Comparison of ENCODE assay signal across 8 cellular contexts in genomic region chr9:107340920-107341632, GRCh38. TPM values are rescaled to one million over a fixed set of nuclear protein-coding genes. Genes with fewer than 3 reads are reported as not detected.
DNase-seq lines count a peak whose midpoint lies in the region; ATAC-seq and TF ChIP-seq lines count a peak whose summit lies in the region.

No MANE protein-coding gene starts in this region.

- H2AFZ ChIP-seq in H9 (ENCODE audit: low read length) = no peak overlapping the region

- H3K4me1 Mint-ChIP-seq in H9 = peaks cover 6 to 11% of the 10 kb centered on the region in 2 experiments

- no peak overlapping the region for H3K56ac ChIP-seq in H9 (ENCODE audit: insufficient read length, low read depth, low read length)

- H3K4me3 ChIP-seq in SK-N-MC (no peak overlapping the region), psoas muscle (no peak overlapping the region), aorta (ENCODE audit: low read length in 2 of 2) (no peak overlapping the region)

- H4K20me1 ChIP-seq in H9 (ENCODE audit: control insufficient read depth, insufficient read depth, insufficient read length) = no peaks in the 10 kb centered on the region

- peak overlapping the region in 1 of 3 experiments; percentile 87; a peak in 2 of 7 replicates for H3K27ac Mint-ChIP-seq in H9

- ATAC-seq in Right ventricle myocardium superior (ENCODE audit: poor library complexity) (peak; percentile 66), psoas muscle (peak; percentile 59 to 77 (median 69)), aorta (ENCODE audit: low FRiP score) (peak; percentile 55)

- TF ChIP-seq CTCF in GM10248 (IDR thresholded peaks at IDR 0.05; ENCODE audit: control extremely low read depth, extremely low read depth, low read depth, missing control alignments) (peak; percentile 92), H9 (conservative IDR thresholded peaks at IDR 0.05) (peak; percentile 96), psoas muscle (IDR thresholded peaks at IDR 0.05) (peak; percentile 90)

- H2BK5ac ChIP-seq in H9 (ENCODE audit: insufficient read length, low read length) = no peak overlapping the region

- H3K9ac ChIP-seq in H9 (ENCODE audit: extremely low read depth, insufficient read length, low read length) (no peak overlapping the region), SK-N-MC (ENCODE audit: insufficient read length) (no peak overlapping the region)

- no peak overlapping the region for H3K4me3 Mint-ChIP-seq in H9

- H4K8ac ChIP-seq in H9 (replicated peaks; ENCODE audit: insufficient read length, low read depth, low read length) = no peak overlapping the region

- DNase-seq in GM10248 (ENCODE audit: extremely low spot score) (peak; percentile 85), H9 (peak; percentile 88), LoVo (ENCODE audit: low spot score) (peak; percentile 40), SK-N-MC (ENCODE audit: low read depth, low spot score) (peak; percentile 10), Right ventricle myocardium superior (peak; percentile 87), psoas muscle (peak; percentile 81 to 89), aorta (peak; percentile 78 to 91)
- DNase-seq in activated naive CD4-positive, alpha-beta T cell treated with anti-CD3 and anti-CD28 coated beads, Interleukin-2, amount 50 U/mL, for 16 hours = peak; percentile 81

- H2AK5ac ChIP-seq in H9 (ENCODE audit: insufficient read length, low read length) = no peak overlapping the region

- H3K9me3 ChIP-seq in H9 (ENCODE audit: control insufficient read depth, low read depth, low read length) (no peaks in the 10 kb centered on the region), SK-N-MC (ENCODE audit: low read depth, low read length) (no peaks in the 10 kb centered on the region), psoas muscle (no peaks in the 10 kb centered on the region), aorta (ENCODE audit: control insufficient read depth, low read length) (no peaks in the 10 kb centered on the region)

- H3K9me3 Mint-ChIP-seq in H9 = no peaks in the 10 kb centered on the region

- peaks cover 2% of the 10 kb centered on the region; the same call in 1 of the 2 replicates for H3K4me1 ChIP-seq in H9 (ENCODE audit: insufficient read depth, low read length)
- peaks cover 29% of the 10 kb centered on the region for H3K4me1 ChIP-seq in psoas muscle
- H3K4me1 ChIP-seq in aorta (ENCODE audit: control insufficient read depth in 1 of 2, insufficient read depth in 2 of 2, low read length in 2 of 2) = no peaks in the 10 kb centered on the region

- intact Hi-C loops in Right ventricle myocardium superior (cut with DNase I) = loop anchor here (10.0 kb wide), 1 partner anchor 96 kb away; no protein-coding TSS in a partner anchor
- intact Hi-C loops in psoas muscle (cut with DNase I) = loop anchor here (2.0 to 5.0 kb wide), 3 partner anchors 104 to 204 kb away; no protein-coding TSS in a partner anchor
- intact Hi-C loops in aorta (cut with DNase I) = loop anchor here in 1 of 2 donors (2.0 kb wide), 1 partner anchor 100 kb away; no protein-coding TSS in a partner anchor

- H4K91ac ChIP-seq in H9 (ENCODE audit: insufficient read length, low read depth, low read length) = no peak overlapping the region

- H3K14ac ChIP-seq in H9 (ENCODE audit: insufficient read depth, low read length) = no peak overlapping the region

- H3K79me1 ChIP-seq in H9 (ENCODE audit: insufficient read depth, low read depth, low read length, poor library complexity, severe bottlenecking) = no peaks in the 10 kb centered on the region

- H2BK15ac ChIP-seq in H9 (ENCODE audit: low read depth, low read length) = no peak overlapping the region

- POLR2A ChIA-PET in GM10248 (lab: Yijun Ruan, JAX) = no interaction called here

- H4K5ac ChIP-seq in H9 (ENCODE audit: insufficient read length, low read depth, low read length) = no peak overlapping the region

- H3K4me2 ChIP-seq in H9 (ENCODE audit: insufficient read depth, insufficient read length, low read length) = no peak overlapping the region

- H2BK20ac ChIP-seq in H9 (ENCODE audit: low read depth, low read length, poor library complexity, severe bottlenecking) = no peak overlapping the region

- no peak overlapping the region for H3K23ac ChIP-seq in H9 (ENCODE audit: insufficient read length, low read depth, low read length)

- H3T11ph ChIP-seq in H9 (ENCODE audit: low read length) = no peak overlapping the region

- H3K4ac ChIP-seq in H9 (ENCODE audit: low read depth, low read length) = no peak overlapping the region

- H3K79me2 ChIP-seq in H9 (ENCODE audit: insufficient read depth, low read length) = no peaks in the 10 kb centered on the region

- H2BK12ac ChIP-seq in H9 (ENCODE audit: insufficient read length, low read depth, low read length) = no peak overlapping the region

- H3K27me3 ChIP-seq in H9 (ENCODE audit: insufficient read depth, low read length) = no peaks in the 10 kb centered on the region
- no peaks in the 10 kb centered on the region for H3K27me3 ChIP-seq in psoas muscle (ENCODE audit: insufficient read depth in 3 of 3, low read length in 2 of 3)
- no peaks in the 10 kb centered on the region for H3K27me3 ChIP-seq in aorta (ENCODE audit: control insufficient read depth in 1 of 2, insufficient read depth in 2 of 2, low read length in 1 of 2)

- H3K18ac ChIP-seq in H9 (ENCODE audit: insufficient read length, low read depth, low read length) = no peak overlapping the region

- peaks cover 0 to 13% (median 5%) of the 10 kb centered on the region in 3 experiments; a peak in 3 of 7 replicates for H3K36me3 Mint-ChIP-seq in H9 (ENCODE audit: insufficient read depth in 1 of 3, low read depth in 3 of 3)

- WGBS in H9 (ENCODE audit: extremely low coverage, insufficient read length, low lambda C conversion rate) = no CpG with 5 or more reads among the region's 18 CpGs
- 42 to 50% (median 42%) methylated on average over 18 of the region's 18 CpGs for WGBS in psoas muscle, 3 donors
- WGBS in aorta, 2 donors = 54 to 56% methylated on average over 18 of the region's 18 CpGs

- no peak overlapping the region for H2BK120ac ChIP-seq in H9 (ENCODE audit: low read depth, low read length, poor library complexity, severe bottlenecking)

- CTCF ChIA-PET in GM10248 (lab: Yijun Ruan, JAX) = interaction anchor here (0.7 to 2.9 kb wide), 57 partner anchors 8 to 1789 kb away, joined by 3 to 65 read pairs (median 5); partner anchors contain the start of gene RAD23B

- H3K23me2 ChIP-seq in H9 (ENCODE audit: insufficient read length, low read depth, low read length, poor library complexity, severe bottlenecking) = no peaks in the 10 kb centered on the region

- peaks cover 13% of the 10 kb centered on the region; the same call in 1 of the 2 replicates for H3K36me3 ChIP-seq in SK-N-MC (ENCODE audit: insufficient read depth, low read length)
- H3K36me3 ChIP-seq in psoas muscle (ENCODE audit: insufficient read depth in 1 of 2, low read depth in 1 of 2) = peaks cover 0 to 10% of the 10 kb centered on the region in 2 donors
- H3K36me3 ChIP-seq in aorta (ENCODE audit: control insufficient read depth in 1 of 2, insufficient read depth in 2 of 2, low read length in 1 of 2) = no peaks in the 10 kb centered on the region

- H3K27me3 Mint-ChIP-seq in H9 (ENCODE audit: low read depth) = no peaks in the 10 kb centered on the region

- H3K27ac ChIP-seq in H9 (ENCODE audit: insufficient read length, low read depth, low read length) (no peak overlapping the region), SK-N-MC (no peak overlapping the region), psoas muscle (no peak overlapping the region), aorta (ENCODE audit: low read depth in 1 of 2, low read length in 2 of 2) (no peak overlapping the region)

RNA-seq across cellular contexts. Expression of gene RAD23B, which starts 58.0 kb away (rescaled TPM):
- total RNA-seq in H9 (2021) = 154 and 165 TPM in 2 replicates
- 91.8 TPM for total RNA-seq in Right ventricle myocardium superior
- 100 to 1,000 TPM; 175 to 258 (median 233) TPM for total RNA-seq in psoas muscle
- polyA plus RNA-seq in psoas muscle = 100 to 1,000 TPM; 126 to 283 (median 135) TPM
- total RNA-seq in aorta = 10 to 100 TPM; 74.2 to 78.4 TPM
- polyA plus RNA-seq in aorta = 10 to 100 TPM; 28.2 to 44.0 TPM

Comparison
In these comparisons a context has a peak if more than half of its experiments do, and no peak if none do; other contexts are left out.
1. DNase-seq: peak in every context shown above with its lines; median percentile 88 in H9; 87 in Right ventricle myocardium superior; 85 in GM10248; 85 in psoas muscle; 84 in aorta; 81 in activated naive CD4-positive, alpha-beta T cell treated with anti-CD3 and anti-CD28 coated beads, Interleukin-2, amount 50 U/mL, for 16 hours; 40 in LoVo; 10 in SK-N-MC.